Comparison of ENCODE assay signal across 8 cellular contexts in genomic region chr2:9002637-9003365, GRCh38. TPM values are rescaled to one million over a fixed set of nuclear protein-coding genes. Genes with fewer than 3 reads are reported as not detected.
DNase-seq lines count a peak whose midpoint lies in the region; TF ChIP-seq lines count a peak whose summit lies in the region.

No MANE protein-coding gene starts in this region.

- H3K4me3 Mint-ChIP-seq in activated T-helper 2 cell treated with anti-CD3 and anti-CD28 coated beads, Interferon-gamma antibody, Interleukin-2, Interleukin-4, amounts not matched to agents 10 μg/mL and 5 μg/mL and 100 μg/mL, durations not matched to agents 14 hours and 24 hours and 36 hours (ENCODE audit: low read depth), result peak overlapping the region; percentile 71

- H3K36me3 ChIP-seq in ovary, result no peaks in the 10 kb centered on the region

- H3K27me3 Mint-ChIP-seq in activated T-helper 2 cell treated with anti-CD3 and anti-CD28 coated beads, Interferon-gamma antibody, Interleukin-2, Interleukin-4, amounts not matched to agents 10 μg/mL and 5 μg/mL and 100 μg/mL, durations not matched to agents 14 hours and 24 hours and 36 hours (ENCODE audit: low read depth), result peaks cover 20% of the 10 kb centered on the region

- no peak overlapping the region for H3K27ac Mint-ChIP-seq in activated T-helper 2 cell treated with anti-CD3 and anti-CD28 coated beads, Interferon-gamma antibody, Interleukin-2, Interleukin-4, amounts not matched to agents 10 μg/mL and 5 μg/mL and 100 μg/mL, durations not matched to agents 14 hours and 24 hours and 36 hours

- TF ChIP-seq CTCF in ovary (IDR thresholded peaks at IDR 0.05), result no peak

- WGBS in ovary, 3 donors, result 1 to 2% (median 2%) methylated on average over 39 to 44 of the region's 44 CpGs

- no peaks in the 10 kb centered on the region for H3K9me3 ChIP-seq in ovary

- TF ChIP-seq POLR2A in ovary (IDR thresholded peaks at IDR 0.05), result no peak

- peak overlapping the region; percentile 47 for H3K4me3 ChIP-seq in ovary

- peak overlapping the region in 1 of 2 donors; percentile 3 for H3K27ac ChIP-seq in ovary

- H3K9me3 Mint-ChIP-seq in activated T-helper 2 cell treated with anti-CD3 and anti-CD28 coated beads, Interferon-gamma antibody, Interleukin-2, Interleukin-4, amounts not matched to agents 10 μg/mL and 5 μg/mL and 100 μg/mL, durations not matched to agents 14 hours and 24 hours and 36 hours, result no peaks in the 10 kb centered on the region

- DNase-seq in activated CD4-positive, alpha-beta T cell treated with anti-CD3 and anti-CD28 coated beads for 48 hours, result peak; percentile 5
- DNase-seq in activated CD4-positive, alpha-beta T cell treated with anti-CD3 and anti-CD28 coated beads for 1 hour, result no peak
- DNase-seq in NCI-H1105 treated with DMSO at 0.1 percent for 48 hours (lab: John Stamatoyannopoulos, UW) (peak; percentile 29), globus pallidus (ENCODE audit: low spot score) (peak; percentile 54), ovary (peak; percentile 17 to 51 (median 46)), cerebellar nuclear complex (lab: John Stamatoyannopoulos, UW) (no peak), H4 (ENCODE audit: low spot score) (no peak)
- DNase-seq in activated T-helper 2 cell treated with anti-CD3 and anti-CD28 coated beads, Interferon-gamma antibody, Interleukin-2, Interleukin-4, amounts not matched to agents 10 μg/mL and 5 μg/mL and 100 μg/mL, durations not matched to agents 14 hours and 24 hours and 36 hours (ENCODE audit: low spot score), result no peak

- H3K4me1 ChIP-seq in ovary (ENCODE audit: insufficient read depth), result peaks cover 3% of the 10 kb centered on the region

- peaks cover 4% of the 10 kb centered on the region for H3K36me3 Mint-ChIP-seq in activated T-helper 2 cell treated with anti-CD3 and anti-CD28 coated beads, Interferon-gamma antibody, Interleukin-2, Interleukin-4, amounts not matched to agents 10 μg/mL and 5 μg/mL and 100 μg/mL, durations not matched to agents 14 hours and 24 hours and 36 hours (ENCODE audit: low read depth)

- TF ChIP-seq EP300 in ovary (IDR thresholded peaks at IDR 0.05), result no peak

- intact Hi-C loops in activated T-helper 2 cell treated with anti-CD3 and anti-CD28 coated beads, Interferon-gamma antibody, Interleukin-2, Interleukin-4, amounts not matched to agents 10 μg/mL and 5 μg/mL and 100 μg/mL, durations not matched to agents 14 hours and 24 hours and 36 hours (cut with micrococcal nuclease), result no loop called here
- intact Hi-C loops in ovary (cut with DNase I), result no loop called here

- no peaks in the 10 kb centered on the region for H3K27me3 ChIP-seq in ovary

- peaks cover 14% of the 10 kb centered on the region for H3K4me1 Mint-ChIP-seq in activated T-helper 2 cell treated with anti-CD3 and anti-CD28 coated beads, Interferon-gamma antibody, Interleukin-2, Interleukin-4, amounts not matched to agents 10 μg/mL and 5 μg/mL and 100 μg/mL, durations not matched to agents 14 hours and 24 hours and 36 hours (ENCODE audit: low read depth)

RNA-seq across cellular contexts. Expression of gene MBOAT2, which starts 0.7 kb away (rescaled TPM):
- 4.5 and 6.0 TPM in 2 replicates for total RNA-seq in activated T-helper 2 cell treated with anti-CD3 and anti-CD28 coated beads, Interferon-gamma antibody, Interleukin-2, Interleukin-4, amounts not matched to agents 10 μg/mL and 5 μg/mL and 100 μg/mL, durations not matched to agents 14 hours and 24 hours and 36 hours
- 10 to 100 TPM in 6 of 7 donors, 1 to 10 TPM in 1; 8.4 to 51.0 (median 27.4) TPM for total RNA-seq in ovary
- 10 to 100 TPM in 1 of 2 donors, 1 to 10 TPM in 1; 9.0 to 18.6 TPM for polyA plus RNA-seq in ovary
- 21.3 and 26.9 TPM in 2 replicates for total RNA-seq in H4 (2014; rRNA removed; shearing (Covaris generic))

Comparison
In these comparisons a context has a peak if more than half of its experiments do, and no peak if none do; other contexts are left out.
1. DNase-seq: peak in activated CD4-positive, alpha-beta T cell treated with anti-CD3 and anti-CD28 coated beads for 48 hours (single experiment), NCI-H1105 treated with DMSO at 0.1 percent for 48 hours (single experiment), globus pallidus (single experiment) and ovary (5 of 5); none in activated CD4-positive, alpha-beta T cell treated with anti-CD3 and anti-CD28 coated beads for 1 hour (single experiment), activated T-helper 2 cell treated with anti-CD3 and anti-CD28 coated beads, Interferon-gamma antibody, Interleukin-2, Interleukin-4, amounts not matched to agents 10 μg/mL and 5 μg/mL and 100 μg/mL, durations not matched to agents 14 hours and 24 hours and 36 hours (single experiment), cerebellar nuclear complex (0 of 2) and H4 (single experiment).